Comparison of ENCODE assay signal across 1 cellular context in the genomic region with DNA sequence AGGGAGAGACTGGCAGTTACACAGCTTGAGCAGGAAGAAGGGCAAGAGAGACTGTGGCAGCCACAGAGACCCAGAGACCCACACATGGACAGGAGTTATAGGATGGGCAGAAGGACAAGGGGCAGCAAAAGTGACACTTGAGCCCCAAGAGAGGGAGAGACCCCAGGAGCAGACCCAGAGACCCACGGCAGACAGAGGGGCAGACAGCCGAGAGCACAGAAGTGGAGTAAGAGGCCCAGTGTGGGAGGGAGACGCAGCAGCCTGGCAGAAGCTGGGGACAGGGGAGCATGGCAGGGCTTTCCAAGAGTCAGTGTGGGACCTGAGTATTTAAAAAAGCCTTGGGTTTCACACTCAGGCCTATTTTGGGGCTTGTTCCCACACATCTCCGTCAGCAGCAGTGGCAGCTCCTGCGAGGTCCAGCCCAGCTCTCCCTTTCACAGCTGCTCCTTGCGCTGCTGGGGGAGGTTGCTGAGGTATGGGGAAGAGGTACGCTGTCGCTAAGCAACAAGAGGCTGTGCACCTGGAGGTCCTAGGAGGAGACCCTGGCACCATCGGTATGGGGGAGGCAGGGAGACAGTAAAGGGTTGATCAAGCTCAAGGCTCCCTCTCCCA.
TF ChIP-seq lines count a peak whose summit lies in the region.

No MANE protein-coding gene starts in this region.

TF ChIP-seq in SK-N-SH, 30 proteins besides CTCF, POLR2A, EP300 and RAD21 (continued from another document):
- TF ChIP-seq, protein P1, sequence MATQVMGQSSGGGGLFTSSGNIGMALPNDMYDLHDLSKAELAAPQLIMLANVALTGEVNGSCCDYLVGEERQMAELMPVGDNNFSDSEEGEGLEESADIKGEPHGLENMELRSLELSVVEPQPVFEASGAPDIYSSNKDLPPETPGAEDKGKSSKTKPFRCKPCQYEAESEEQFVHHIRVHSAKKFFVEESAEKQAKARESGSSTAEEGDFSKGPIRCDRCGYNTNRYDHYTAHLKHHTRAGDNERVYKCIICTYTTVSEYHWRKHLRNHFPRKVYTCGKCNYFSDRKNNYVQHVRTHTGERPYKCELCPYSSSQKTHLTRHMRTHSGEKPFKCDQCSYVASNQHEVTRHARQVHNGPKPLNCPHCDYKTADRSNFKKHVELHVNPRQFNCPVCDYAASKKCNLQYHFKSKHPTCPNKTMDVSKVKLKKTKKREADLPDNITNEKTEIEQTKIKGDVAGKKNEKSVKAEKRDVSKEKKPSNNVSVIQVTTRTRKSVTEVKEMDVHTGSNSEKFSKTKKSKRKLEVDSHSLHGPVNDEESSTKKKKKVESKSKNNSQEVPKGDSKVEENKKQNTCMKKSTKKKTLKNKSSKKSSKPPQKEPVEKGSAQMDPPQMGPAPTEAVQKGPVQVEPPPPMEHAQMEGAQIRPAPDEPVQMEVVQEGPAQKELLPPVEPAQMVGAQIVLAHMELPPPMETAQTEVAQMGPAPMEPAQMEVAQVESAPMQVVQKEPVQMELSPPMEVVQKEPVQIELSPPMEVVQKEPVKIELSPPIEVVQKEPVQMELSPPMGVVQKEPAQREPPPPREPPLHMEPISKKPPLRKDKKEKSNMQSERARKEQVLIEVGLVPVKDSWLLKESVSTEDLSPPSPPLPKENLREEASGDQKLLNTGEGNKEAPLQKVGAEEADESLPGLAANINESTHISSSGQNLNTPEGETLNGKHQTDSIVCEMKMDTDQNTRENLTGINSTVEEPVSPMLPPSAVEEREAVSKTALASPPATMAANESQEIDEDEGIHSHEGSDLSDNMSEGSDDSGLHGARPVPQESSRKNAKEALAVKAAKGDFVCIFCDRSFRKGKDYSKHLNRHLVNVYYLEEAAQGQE (IDR thresholded peaks at IDR 0.05; ENCODE audit: low read depth, low read length): no peak
- TF ChIP-seq, protein P2, sequence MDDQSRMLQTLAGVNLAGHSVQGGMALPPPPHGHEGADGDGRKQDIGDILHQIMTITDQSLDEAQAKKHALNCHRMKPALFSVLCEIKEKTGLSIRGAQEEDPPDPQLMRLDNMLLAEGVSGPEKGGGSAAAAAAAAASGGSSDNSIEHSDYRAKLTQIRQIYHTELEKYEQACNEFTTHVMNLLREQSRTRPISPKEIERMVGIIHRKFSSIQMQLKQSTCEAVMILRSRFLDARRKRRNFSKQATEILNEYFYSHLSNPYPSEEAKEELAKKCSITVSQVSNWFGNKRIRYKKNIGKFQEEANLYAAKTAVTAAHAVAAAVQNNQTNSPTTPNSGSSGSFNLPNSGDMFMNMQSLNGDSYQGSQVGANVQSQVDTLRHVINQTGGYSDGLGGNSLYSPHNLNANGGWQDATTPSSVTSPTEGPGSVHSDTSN (IDR thresholded peaks at IDR 0.05): no peak
- TF ChIP-seq EZH2phosphoT487 (IDR thresholded peaks at IDR 0.05; ENCODE audit: borderline replicate concordance, low read depth): no peak
- TF ChIP-seq, protein P3, sequence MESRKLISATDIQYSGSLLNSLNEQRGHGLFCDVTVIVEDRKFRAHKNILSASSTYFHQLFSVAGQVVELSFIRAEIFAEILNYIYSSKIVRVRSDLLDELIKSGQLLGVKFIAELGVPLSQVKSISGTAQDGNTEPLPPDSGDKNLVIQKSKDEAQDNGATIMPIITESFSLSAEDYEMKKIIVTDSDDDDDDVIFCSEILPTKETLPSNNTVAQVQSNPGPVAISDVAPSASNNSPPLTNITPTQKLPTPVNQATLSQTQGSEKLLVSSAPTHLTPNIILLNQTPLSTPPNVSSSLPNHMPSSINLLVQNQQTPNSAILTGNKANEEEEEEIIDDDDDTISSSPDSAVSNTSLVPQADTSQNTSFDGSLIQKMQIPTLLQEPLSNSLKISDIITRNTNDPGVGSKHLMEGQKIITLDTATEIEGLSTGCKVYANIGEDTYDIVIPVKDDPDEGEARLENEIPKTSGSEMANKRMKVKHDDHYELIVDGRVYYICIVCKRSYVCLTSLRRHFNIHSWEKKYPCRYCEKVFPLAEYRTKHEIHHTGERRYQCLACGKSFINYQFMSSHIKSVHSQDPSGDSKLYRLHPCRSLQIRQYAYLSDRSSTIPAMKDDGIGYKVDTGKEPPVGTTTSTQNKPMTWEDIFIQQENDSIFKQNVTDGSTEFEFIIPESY (IDR thresholded peaks at IDR 0.05; ENCODE audit: borderline replicate concordance, low read depth): no peak
- TF ChIP-seq SIN3A (IDR thresholded peaks at IDR 0.05; ENCODE audit: borderline replicate concordance, low read depth, low read length): no peak
- no peak for TF ChIP-seq GABPA (IDR thresholded peaks at IDR 0.05; ENCODE audit: low read depth)
- TF ChIP-seq SMC3 (IDR thresholded peaks at IDR 0.05; ENCODE audit: low read depth, low read length): no peak
- no peak for TF ChIP-seq RXRA (IDR thresholded peaks at IDR 0.05; ENCODE audit: borderline replicate concordance, low read depth)
- no peak for TF ChIP-seq MEF2A (IDR thresholded peaks at IDR 0.05; ENCODE audit: borderline replicate concordance, low read depth)
- TF ChIP-seq NRF1 (IDR thresholded peaks at IDR 0.05; ENCODE audit: low read depth, low read length): no peak
- no peak for TF ChIP-seq RFX5 (IDR thresholded peaks at IDR 0.05; ENCODE audit: low read length)
- TF ChIP-seq, protein P4, sequence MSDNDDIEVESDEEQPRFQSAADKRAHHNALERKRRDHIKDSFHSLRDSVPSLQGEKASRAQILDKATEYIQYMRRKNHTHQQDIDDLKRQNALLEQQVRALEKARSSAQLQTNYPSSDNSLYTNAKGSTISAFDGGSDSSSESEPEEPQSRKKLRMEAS (IDR thresholded peaks at IDR 0.05; ENCODE audit: low read depth): no peak
